13 cellular contexts compared by ENCODE assay signal in genomic region chr22:40218723-40219294, GRCh38. TPM values are rescaled to one million over a fixed set of nuclear protein-coding genes. Genes with fewer than 3 reads are reported as not detected.
DNase-seq lines count a peak whose midpoint lies in the region; ATAC-seq and TF ChIP-seq lines count a peak whose summit lies in the region.
"Had no signal": no experiment of that assay in that cellular context is flagged by ENCODE, and none has a peak within 500 bp of the region (broad histone marks: within the 10 kb centered on the region; RNA-seq: fewer than 3 reads in every experiment).

No MANE protein-coding gene starts in this region.

- intact Hi-C loops in MCF 10A (cut with micrococcal nuclease), result no loop called here
- intact Hi-C loops in mammary epithelial cell (cut with micrococcal nuclease), result no loop called here
- intact Hi-C loops in transverse colon (cut with DNase I; ENCODE audit: low total_unique reads), result no loop called here

- H2AFZ ChIP-seq in mammary epithelial cell (ENCODE audit: low read depth, low read length), result no peak overlapping the region

- dilution Hi-C loops in mammary epithelial cell (cut with HindIII; ENCODE audit: low sequenced_read_pairs), result no loop called here

- no peak for TF ChIP-seq CTCF in MCF 10A (IDR thresholded peaks at IDR 0.05; ENCODE audit: unreplicated experiment)
- no peak for TF ChIP-seq CTCF in mammary epithelial cell (conservative IDR thresholded peaks at IDR 0.05 in 1 of 2, IDR thresholded peaks at IDR 0.05 in 1 of 2; ENCODE audit: extremely low read depth in 1 of 2, insufficient read depth in 1 of 2, low read depth in 1 of 2, low read length in 2 of 2)
- no peak for TF ChIP-seq CTCF in transverse colon (IDR thresholded peaks at IDR 0.05)

- H3K27me3 ChIP-seq in mammary epithelial cell (ENCODE audit: insufficient read depth, low read length), result no peaks in the 10 kb centered on the region
- H3K27me3 ChIP-seq in transverse colon, result no peaks in the 10 kb centered on the region
- H3K27me3 ChIP-seq: BLaER1 had no signal

- ATAC-seq in activated naive CD8-positive, alpha-beta T cell treated with anti-CD3 and anti-CD28 coated beads, Interleukin-2, amount 50 U/mL, for 24 hours, result no peak
- ATAC-seq in GM19455 (IDR thresholded peaks at IDR 0.05; ENCODE audit: unreplicated experiment), result no peak

- DNase-seq in MCF 10A (ENCODE audit: unreplicated experiment) (no peak), mammary epithelial cell (no peak), immature natural killer cell (no peak), transverse colon (no peak), A172 (ENCODE audit: low spot score) (no peak), foreskin melanocyte (no peak)
- no peak for DNase-seq in activated naive CD8-positive, alpha-beta T cell treated with anti-CD3 and anti-CD28 coated beads, Interleukin-2, amount 50 U/mL, for 24 hours
- DNase-seq: activated CD8-positive, alpha-beta memory T cell treated with anti-CD3 and anti-CD28 coated beads, Interleukin-2, amount 50 U/mL, for 4 hours; caudate nucleus; GF-D8; T1000 had no signal

- H3K79me2 ChIP-seq in mammary epithelial cell (ENCODE audit: insufficient read depth, low read length), result peaks cover 76% of the 10 kb centered on the region

- H3K9ac ChIP-seq in mammary epithelial cell (ENCODE audit: insufficient read depth, low read length), result no peak overlapping the region
- H3K9ac ChIP-seq: BLaER1 had no signal

- H3K9me3 Mint-ChIP-seq in MCF 10A (ENCODE audit: unreplicated experiment) (no peaks in the 10 kb centered on the region), immature natural killer cell (no peaks in the 10 kb centered on the region)
- no peaks in the 10 kb centered on the region for H3K9me3 Mint-ChIP-seq in activated naive CD8-positive, alpha-beta T cell treated with anti-CD3 and anti-CD28 coated beads, Interleukin-2, amount 50 U/mL, for 24 hours

- H3K4me2 ChIP-seq in mammary epithelial cell (ENCODE audit: insufficient read depth, low read depth, low read length), result no peak overlapping the region
- H3K4me2 ChIP-seq: BLaER1 had no signal

- H3K36me3 Mint-ChIP-seq in MCF 10A (ENCODE audit: insufficient read depth, unreplicated experiment) (no peaks in the 10 kb centered on the region), immature natural killer cell (no peaks in the 10 kb centered on the region)
- peaks cover 11% of the 10 kb centered on the region for H3K36me3 Mint-ChIP-seq in activated naive CD8-positive, alpha-beta T cell treated with anti-CD3 and anti-CD28 coated beads, Interleukin-2, amount 50 U/mL, for 24 hours (ENCODE audit: low read depth)

- H3K4me3 ChIP-seq in mammary epithelial cell (replicated peaks in 1 of 3; ENCODE audit: insufficient read depth in 1 of 3, low read depth in 2 of 3, low read length in 3 of 3) (no peak overlapping the region), transverse colon (no peak overlapping the region)
- H3K4me3 ChIP-seq: BLaER1 had no signal

- H3K27me3 Mint-ChIP-seq in MCF 10A (ENCODE audit: insufficient read depth, unreplicated experiment), result no peaks in the 10 kb centered on the region
- H3K27me3 Mint-ChIP-seq in activated naive CD8-positive, alpha-beta T cell treated with anti-CD3 and anti-CD28 coated beads, Interleukin-2, amount 50 U/mL, for 24 hours, result no peaks in the 10 kb centered on the region
- peaks cover 0 to 6% (median 2%) of the 10 kb centered on the region in 3 donors for H3K27me3 Mint-ChIP-seq in immature natural killer cell (ENCODE audit: low read depth in 3 of 3)

- in situ Hi-C loops in mammary epithelial cell (cut with MboI; ENCODE audit: low sequenced_read_pairs in 2 of 2), result no loop called here
- in situ Hi-C loops in transverse colon (cut with MboI; ENCODE audit: low pct_ligation_motif_present in 1 of 4, low pct_unique_long_range_greater_than_20kb in 1 of 4, low sequenced_read_pairs in 3 of 4), result no loop called here

- no peak overlapping the region for H3K27ac ChIP-seq in mammary epithelial cell (ENCODE audit: insufficient read depth, low read depth, low read length)
- H3K27ac ChIP-seq in transverse colon, result peak overlapping the region in 3 of 4 donors; percentile 33 to 65 (median 51)
- H3K27ac ChIP-seq: BLaER1 had no signal

- TF ChIP-seq EP300 in transverse colon (IDR thresholded peaks at IDR 0.05; ENCODE audit: low read depth), result no peak

- H3K9me3 ChIP-seq in mammary epithelial cell (replicated peaks; ENCODE audit: insufficient read depth, low read length), result no peaks in the 10 kb centered on the region
- no peaks in the 10 kb centered on the region for H3K9me3 ChIP-seq in transverse colon
- H3K9me3 ChIP-seq: BLaER1 had no signal

- no peaks in the 10 kb centered on the region for H4K20me1 ChIP-seq in mammary epithelial cell (ENCODE audit: insufficient read depth, low read length)

- H3K4me1 ChIP-seq in mammary epithelial cell (ENCODE audit: insufficient read depth, low read length), result peaks cover 31% of the 10 kb centered on the region
- peaks cover 0 to 70% (median 42%) of the 10 kb centered on the region in 4 donors for H3K4me1 ChIP-seq in transverse colon

- H3K36me3 ChIP-seq in mammary epithelial cell (ENCODE audit: insufficient read depth, low read length) (no peaks in the 10 kb centered on the region), transverse colon (no peaks in the 10 kb centered on the region)

- POLR2A ChIA-PET in MCF 10A (lab: Yijun Ruan, JAX), result interaction anchor here (0.8 to 2.5 kb wide), 4 partner anchors 8 to 42 kb away, joined by 3 to 9 read pairs (median 3); no protein-coding TSS in a partner anchor

- H3K27ac Mint-ChIP-seq in MCF 10A (ENCODE audit: low read depth, unreplicated experiment) (peak overlapping the region; percentile 20), immature natural killer cell (peak overlapping the region; percentile 61 to 87 (median 66))
- peak overlapping the region; percentile 12 for H3K27ac Mint-ChIP-seq in activated naive CD8-positive, alpha-beta T cell treated with anti-CD3 and anti-CD28 coated beads, Interleukin-2, amount 50 U/mL, for 24 hours

- BruUV-seq in MCF 10A (replicated peaks; lab: Mats Ljungman, UMichigan) (no TSS peak), mammary epithelial cell (replicated peaks; lab: Mats Ljungman, UMichigan) (no TSS peak)

- no peak overlapping the region for H3K4me3 Mint-ChIP-seq in MCF 10A (ENCODE audit: unreplicated experiment)
- no peak overlapping the region for H3K4me3 Mint-ChIP-seq in activated naive CD8-positive, alpha-beta T cell treated with anti-CD3 and anti-CD28 coated beads, Interleukin-2, amount 50 U/mL, for 24 hours
- H3K4me3 Mint-ChIP-seq in immature natural killer cell, result peak overlapping the region in 1 of 5 donors; percentile 33

- WGBS in mammary epithelial cell (ENCODE audit: low coverage, missing lambda C conversion rate), result 70% methylated on average over 6 of the region's 6 CpGs
- 58 to 81% methylated on average over 6 of the region's 6 CpGs for WGBS in transverse colon (ENCODE audit: low coverage in 1 of 2), 2 donors

- TF ChIP-seq POLR2A in transverse colon (IDR thresholded peaks at IDR 0.05), result no peak

- CTCF ChIA-PET in MCF 10A (lab: Yijun Ruan, JAX) (interaction anchor here (0.6 kb wide), 1 partner anchor 693 kb away, joined by 5 read pairs; no protein-coding TSS in a partner anchor), mammary epithelial cell (lab: Charles Lee; ENCODE audit: low non-redundant PET) (no interaction called here)

- H3K4me1 Mint-ChIP-seq in MCF 10A (ENCODE audit: insufficient read depth, unreplicated experiment), result peaks cover 43% of the 10 kb centered on the region
- peaks cover 66% of the 10 kb centered on the region for H3K4me1 Mint-ChIP-seq in activated naive CD8-positive, alpha-beta T cell treated with anti-CD3 and anti-CD28 coated beads, Interleukin-2, amount 50 U/mL, for 24 hours
- H3K4me1 Mint-ChIP-seq in immature natural killer cell, result peaks cover 72 to 91% of the 10 kb centered on the region in 2 donors

RNA-seq across cellular contexts. Expression of gene TNRC6B, which starts 41.1 kb away (rescaled TPM):
- total RNA-seq in MCF 10A (2022) (27.1 and 39.3 TPM in 2 replicates), mammary epithelial cell (10 to 100 TPM; 25.2 to 27.3 TPM), transverse colon (100 to 1,000 TPM in 1 of 4 donors, 10 to 100 TPM in 3; 36.7 to 108 (median 54.0) TPM)
- polyA plus RNA-seq in mammary epithelial cell (7.6 TPM), immature natural killer cell (10 to 100 TPM; 12.9 to 90.1 (median 29.7) TPM)
- 52.8 TPM for polyA minus RNA-seq in mammary epithelial cell
- 13.8 and 14.4 TPM in 2 replicates for total RNA-seq in A172 (2014; rRNA removed; shearing (Covaris generic))

Comparison
In these comparisons a context has a peak if more than half of its experiments do, and no peak if none do; other contexts are left out.
1. H3K27ac Mint-ChIP-seq: peak in every context shown above with its lines; median percentile 66 in immature natural killer cell; 20 in MCF 10A; 12 in activated naive CD8-positive, alpha-beta T cell treated with anti-CD3 and anti-CD28 coated beads, Interleukin-2, amount 50 U/mL, for 24 hours.